In the genomic region with DNA sequence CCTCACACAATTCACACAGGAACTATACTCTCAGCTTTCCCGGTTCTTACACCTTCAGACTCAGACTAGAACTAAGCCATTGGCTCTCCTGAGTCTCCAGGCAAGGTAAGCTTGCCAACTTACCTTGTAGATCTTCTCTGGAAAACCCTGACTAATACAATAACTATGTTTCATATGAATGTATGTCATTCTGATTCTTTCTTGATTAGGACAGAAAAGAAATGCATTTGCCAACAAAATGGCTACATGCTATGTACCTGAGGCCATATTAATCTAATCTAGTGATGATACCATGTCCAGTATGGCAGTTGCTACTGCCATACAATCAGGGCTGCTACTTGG, we compare ENCODE assay signal across 30 cellular contexts.
"Had no signal": no experiment of that assay in that cellular context is flagged by ENCODE, and none has a peak within 500 bp of the region (broad histone marks: within the 10 kb centered on the region; RNA-seq: fewer than 3 reads in every experiment).

No MANE protein-coding gene starts in this region.

- H3K36me3 ChIP-seq: ascending aorta, SJCRH30 had no signal

- H3K9me3 Mint-ChIP-seq: activated CD8-positive, alpha-beta T cell treated with anti-CD3 and anti-CD28 coated beads for 36 hours; activated naive CD4-positive, alpha-beta T cell treated with anti-CD3 and anti-CD28 coated beads, Interleukin-2, amount 50 U/mL, for 24 hours; activated naive CD8-positive, alpha-beta T cell treated with anti-CD3 and anti-CD28 coated beads, Interleukin-2, amount 10 ng/mL, durations not matched to agents 7 days and 5 days; activated T-cell treated with anti-CD3 and anti-CD28 coated beads, Interleukin-2, amount 50 U/mL, for 24 hours; activated T-helper 2 cell treated with anti-CD3 and anti-CD28 coated beads, Interferon-gamma antibody, Interleukin-2, Interleukin-4, amounts not matched to agents 10 μg/mL and 5 μg/mL and 100 μg/mL, durations not matched to agents 14 hours and 24 hours and 36 hours; T-helper 1 cell treated with Interleukin-12 subunit alpha and Interleukin-12 subunit beta and Interleukin-4 antibody, amounts not matched to agents 30 μg/mL and 1 μg/mL, for 36 hours; T-helper 2 cell treated with Interferon-gamma antibody and Interleukin-4, amounts not matched to agents 5 μg/mL and 100 μg/mL, for 36 hours had no signal

- H3K9me3 ChIP-seq: ascending aorta, SJCRH30 had no signal

- ATAC-seq: activated CD8-positive, alpha-beta T cell treated with anti-CD3 and anti-CD28 coated beads for 36 hours; K562 had no signal

- H3K4me1 Mint-ChIP-seq: activated CD4-positive, alpha-beta T cell treated with anti-CD3 and anti-CD28 coated beads, Interleukin-2, amount 10 ng/mL, durations not matched to agents 24 days and 14 days; activated naive CD4-positive, alpha-beta T cell treated with anti-CD3 and anti-CD28 coated beads, Interleukin-2, amount 50 U/mL, for 24 hours; activated naive CD8-positive, alpha-beta T cell treated with anti-CD3 and anti-CD28 coated beads, Interleukin-2, amount 10 ng/mL, durations not matched to agents 7 days and 5 days had no signal

- H2AFZ ChIP-seq: PC-9 had no signal

- H3K4me3 ChIP-seq: ascending aorta, K562, PC-9, SJCRH30, SK-N-MC had no signal

- H3K4me3 Mint-ChIP-seq: activated CD4-positive, alpha-beta T cell treated with anti-CD3 and anti-CD28 coated beads, Interleukin-2, amount 10 ng/mL, durations not matched to agents 24 days and 14 days; activated CD8-positive, alpha-beta T cell treated with anti-CD3 and anti-CD28 coated beads for 36 hours; activated naive CD4-positive, alpha-beta T cell treated with anti-CD3 and anti-CD28 coated beads, Interleukin-2, amount 50 U/mL, for 24 hours; activated naive CD8-positive, alpha-beta T cell treated with anti-CD3 and anti-CD28 coated beads, Interleukin-2, amount 10 ng/mL, durations not matched to agents 7 days and 5 days; activated T-cell treated with anti-CD3 and anti-CD28 coated beads, Interleukin-2, amount 50 U/mL, for 24 hours; T-helper 1 cell treated with Interleukin-12 subunit alpha and Interleukin-12 subunit beta and Interleukin-4 antibody, amounts not matched to agents 30 μg/mL and 1 μg/mL, for 36 hours; T-helper 2 cell treated with Interferon-gamma antibody and Interleukin-4, amounts not matched to agents 5 μg/mL and 100 μg/mL, for 36 hours had no signal

- H3K4me1 ChIP-seq: ascending aorta, SJCRH30 had no signal

- H3K27me3 Mint-ChIP-seq: activated naive CD4-positive, alpha-beta T cell treated with anti-CD3 and anti-CD28 coated beads, Interleukin-2, amount 50 U/mL, for 24 hours; activated T-cell treated with anti-CD3 and anti-CD28 coated beads, Interleukin-2, amount 50 U/mL, for 24 hours had no signal

- H3K36me3 Mint-ChIP-seq: activated naive CD4-positive, alpha-beta T cell treated with anti-CD3 and anti-CD28 coated beads, Interleukin-2, amount 50 U/mL, for 24 hours; activated naive CD8-positive, alpha-beta T cell treated with anti-CD3 and anti-CD28 coated beads, Interleukin-2, amount 10 ng/mL, durations not matched to agents 7 days and 5 days had no signal

- H3K4me2 ChIP-seq: PC-9 had no signal

- H3K27me3 ChIP-seq: ascending aorta had no signal

- H3K27ac ChIP-seq: ascending aorta, PC-9, SJCRH30, SK-N-MC had no signal

- H3K27ac Mint-ChIP-seq: activated CD4-positive, alpha-beta T cell treated with anti-CD3 and anti-CD28 coated beads, Interleukin-2, amount 10 ng/mL, durations not matched to agents 24 days and 14 days; activated CD8-positive, alpha-beta T cell treated with anti-CD3 and anti-CD28 coated beads for 36 hours; activated naive CD4-positive, alpha-beta T cell treated with anti-CD3 and anti-CD28 coated beads, Interleukin-2, amount 50 U/mL, for 24 hours; activated naive CD8-positive, alpha-beta T cell treated with anti-CD3 and anti-CD28 coated beads, Interleukin-2, amount 10 ng/mL, durations not matched to agents 7 days and 5 days; activated T-cell treated with anti-CD3 and anti-CD28 coated beads, Interleukin-2, amount 50 U/mL, for 24 hours; activated T-helper 2 cell treated with anti-CD3 and anti-CD28 coated beads, Interferon-gamma antibody, Interleukin-2, Interleukin-4, amounts not matched to agents 10 μg/mL and 5 μg/mL and 100 μg/mL, durations not matched to agents 14 hours and 24 hours and 36 hours; T-helper 1 cell treated with Interleukin-12 subunit alpha and Interleukin-12 subunit beta and Interleukin-4 antibody, amounts not matched to agents 30 μg/mL and 1 μg/mL, for 36 hours; T-helper 2 cell treated with Interferon-gamma antibody and Interleukin-4, amounts not matched to agents 5 μg/mL and 100 μg/mL, for 36 hours had no signal

- DNase-seq: activated CD4-positive, alpha-beta T cell treated with anti-CD3 and anti-CD28 coated beads, Interleukin-2, amount 10 ng/mL, durations not matched to agents 24 days and 14 days; activated CD4-positive, alpha-beta T cell treated with anti-CD3 and anti-CD28 coated beads, Interleukin-2, amount 50 U/mL, for 4 hours; activated CD8-positive, alpha-beta T cell treated with anti-CD3 and anti-CD28 coated beads for 36 hours; activated gamma-delta T cell; activated naive CD4-positive, alpha-beta T cell treated with Interleukin-2 at 50 U/mL for 16 hours; activated naive CD8-positive, alpha-beta T cell treated with anti-CD3 and anti-CD28 coated beads, Interleukin-2, amount 10 ng/mL, durations not matched to agents 7 days and 5 days; activated T-cell treated with anti-CD3 and anti-CD28 coated beads, Interleukin-2, amount 50 U/mL, for 24 hours; amygdala; caudate nucleus; IMR-90; NCI-H1105; NCI-H1436; NCI-H1694; NCI-H1930; NCI-H2081 treated with DMSO at 0.1 percent for 48 hours; NCI-H2171; NCI-H510A; NCI-H526; NCI-H748 treated with DMSO at 0.1 percent for 48 hours; NK-92 treated with Interleukin-12 subunit alpha and Interleukin-12 subunit beta, amount 100 ng/mL, for 24 hours; SHP77; SJCRH30 had no signal
